In genomic region chr1:76687324-76688018, GRCh38 we compare ENCODE assay signal across 22 cellular contexts.
A peak's percentile ranks its signal among the peaks of the same experiment; 100 is the strongest.
DNase-seq lines count a peak whose midpoint lies in the region; TF ChIP-seq lines count a peak whose summit lies in the region.
"Had no signal": no experiment of that assay in that cellular context is flagged by ENCODE, and none has a peak within 500 bp of the region (broad histone marks: within the 10 kb centered on the region; RNA-seq: fewer than 3 reads in every experiment).

No MANE protein-coding gene starts in this region.

- CTCF ChIA-PET in SK-N-SH (lab: Yijun Ruan, JAX), result interaction anchor here (1.2 kb wide), 1 partner anchor 8 kb away, joined by 4 read pairs; no protein-coding TSS in a partner anchor

- H3K79me2 ChIP-seq in hepatocyte, result no peaks in the 10 kb centered on the region
- H3K79me2 ChIP-seq in SK-N-SH (ENCODE audit: insufficient read depth), result no peaks in the 10 kb centered on the region

- no peak overlapping the region for H3K9ac ChIP-seq in SK-N-SH
- H3K9ac ChIP-seq: neural progenitor cell had no signal

- H3K4me1 ChIP-seq in hepatocyte (ENCODE audit: insufficient read depth) (no peaks in the 10 kb centered on the region), SK-N-SH (ENCODE audit: control insufficient read depth in 1 of 2, insufficient read depth in 2 of 2, low read depth in 1 of 2, low read length in 1 of 2) (no peaks in the 10 kb centered on the region)
- H3K4me1 ChIP-seq: neural progenitor cell had no signal

- H3K4me3 Mint-ChIP-seq in type B pancreatic cell, result peak overlapping the region; percentile 19
- H3K4me3 Mint-ChIP-seq in activated T-helper 2 cell treated with anti-CD3 and anti-CD28 coated beads, Interferon-gamma antibody, Interleukin-2, Interleukin-4, amounts not matched to agents 10 μg/mL and 5 μg/mL and 100 μg/mL, durations not matched to agents 14 hours and 24 hours and 36 hours (ENCODE audit: low read depth), result no peak overlapping the region
- H3K4me3 Mint-ChIP-seq: activated CD4-positive, alpha-beta T cell treated with anti-CD3 and anti-CD28 coated beads, Interleukin-2, amount 10 ng/mL, durations not matched to agents 24 days and 14 days; CD4-positive, alpha-beta T cell; endodermal cell; neural progenitor cell had no signal

- no peak for TF ChIP-seq RAD21 in SK-N-SH (IDR thresholded peaks at IDR 0.05; ENCODE audit: low read length)

- no peaks in the 10 kb centered on the region for H4K20me1 ChIP-seq in hepatocyte (ENCODE audit: insufficient read depth, poor library complexity, severe bottlenecking)
- no peaks in the 10 kb centered on the region for H4K20me1 ChIP-seq in SK-N-SH (ENCODE audit: insufficient read depth)

- H3K4me3 ChIP-seq in hepatocyte (no peak overlapping the region), SK-N-SH (ENCODE audit: low read depth in 2 of 2, low read length in 1 of 2) (no peak overlapping the region)
- H3K4me3 ChIP-seq: MG63, neural progenitor cell had no signal

- no peaks in the 10 kb centered on the region for H3K27me3 ChIP-seq in hepatocyte
- no peaks in the 10 kb centered on the region for H3K27me3 ChIP-seq in SK-N-SH (ENCODE audit: insufficient read depth)
- H3K27me3 ChIP-seq: MG63, neural progenitor cell had no signal

- H3K9me2 ChIP-seq in hepatocyte (replicated peaks; ENCODE audit: insufficient read depth) (no peaks in the 10 kb centered on the region), SK-N-SH (no peaks in the 10 kb centered on the region)

- no peak overlapping the region for H2AFZ ChIP-seq in hepatocyte
- no peak overlapping the region for H2AFZ ChIP-seq in SK-N-SH (ENCODE audit: low read depth)
- H2AFZ ChIP-seq: neural progenitor cell had no signal

- no peaks in the 10 kb centered on the region for H3F3A ChIP-seq in SK-N-SH (replicated peaks; ENCODE audit: insufficient read depth)

- intact Hi-C loops in activated T-helper 2 cell treated with anti-CD3 and anti-CD28 coated beads, Interferon-gamma antibody, Interleukin-2, Interleukin-4, amounts not matched to agents 10 μg/mL and 5 μg/mL and 100 μg/mL, durations not matched to agents 14 hours and 24 hours and 36 hours (cut with micrococcal nuclease), result no loop called here

- H3K9me3 ChIP-seq in hepatocyte (ENCODE audit: low read depth), result no peaks in the 10 kb centered on the region
- no peaks in the 10 kb centered on the region for H3K9me3 ChIP-seq in SK-N-SH
- H3K9me3 ChIP-seq: MG63 had no signal

- H3K27ac ChIP-seq in hepatocyte (peak overlapping the region; percentile 31), SK-N-SH (ENCODE audit: low read depth in 2 of 2, low read length in 1 of 2) (no peak overlapping the region)
- H3K27ac ChIP-seq: neural progenitor cell, RWPE1 had no signal

- H3K36me3 Mint-ChIP-seq in type B pancreatic cell, result no peaks in the 10 kb centered on the region
- H3K36me3 Mint-ChIP-seq in activated T-helper 2 cell treated with anti-CD3 and anti-CD28 coated beads, Interferon-gamma antibody, Interleukin-2, Interleukin-4, amounts not matched to agents 10 μg/mL and 5 μg/mL and 100 μg/mL, durations not matched to agents 14 hours and 24 hours and 36 hours (ENCODE audit: low read depth), result no peaks in the 10 kb centered on the region
- H3K36me3 Mint-ChIP-seq: neural progenitor cell had no signal

- peak; percentile 29 for DNase-seq in NCI-H2227 (lab: John Stamatoyannopoulos, UW; ENCODE audit: unreplicated experiment)
- DNase-seq in NCI-H2227 treated with DMSO at 0.1 percent for 48 hours (lab: John Stamatoyannopoulos, UW), result no peak
- DNase-seq in NCI-H526 (lab: John Stamatoyannopoulos, UW), result peak; percentile 30 to 70
- DNase-seq in hepatocyte (ENCODE audit: low spot score), result peak; percentile 42
- DNase-seq in type B pancreatic cell (ENCODE audit: extremely low spot score, unreplicated experiment), result no peak
- no peak for DNase-seq in central memory CD4-positive, alpha-beta T cell
- DNase-seq in activated T-helper 2 cell treated with anti-CD3 and anti-CD28 coated beads, Interferon-gamma antibody, Interleukin-2, Interleukin-4, amounts not matched to agents 10 μg/mL and 5 μg/mL and 100 μg/mL, durations not matched to agents 14 hours and 24 hours and 36 hours (ENCODE audit: low spot score), result no peak
- DNase-seq in SK-N-SH, result no peak
- DNase-seq: activated CD4-positive, alpha-beta T cell treated with anti-CD3 and anti-CD28 coated beads, Interleukin-2, amount 10 ng/mL, durations not matched to agents 24 days and 14 days; activated naive CD4-positive, alpha-beta T cell; amygdala; CD4-positive, alpha-beta T cell; endodermal cell; H7; hypothalamus; IMR-90; MG63; NCI-H2029 treated with DMSO at 0.1 percent for 48 hours; stimulated activated CD4-positive, alpha-beta T cell treated with anti-CD3 and anti-CD28 coated beads, Interleukin-12 subunit alpha, Interleukin-12 subunit beta, amount 100 ng/mL, for 4 hours; SW 1271 had no signal

- peaks cover 6% of the 10 kb centered on the region for H3K9me3 Mint-ChIP-seq in type B pancreatic cell
- no peaks in the 10 kb centered on the region for H3K9me3 Mint-ChIP-seq in activated T-helper 2 cell treated with anti-CD3 and anti-CD28 coated beads, Interferon-gamma antibody, Interleukin-2, Interleukin-4, amounts not matched to agents 10 μg/mL and 5 μg/mL and 100 μg/mL, durations not matched to agents 14 hours and 24 hours and 36 hours
- H3K9me3 Mint-ChIP-seq: activated CD4-positive, alpha-beta T cell treated with anti-CD3 and anti-CD28 coated beads, Interleukin-2, amount 10 ng/mL, durations not matched to agents 24 days and 14 days; CD4-positive, alpha-beta T cell; endodermal cell; neural progenitor cell had no signal

- H3K27ac Mint-ChIP-seq in type B pancreatic cell, result peak overlapping the region; percentile 79
- no peak overlapping the region for H3K27ac Mint-ChIP-seq in activated T-helper 2 cell treated with anti-CD3 and anti-CD28 coated beads, Interferon-gamma antibody, Interleukin-2, Interleukin-4, amounts not matched to agents 10 μg/mL and 5 μg/mL and 100 μg/mL, durations not matched to agents 14 hours and 24 hours and 36 hours
- H3K27ac Mint-ChIP-seq: activated CD4-positive, alpha-beta T cell treated with anti-CD3 and anti-CD28 coated beads, Interleukin-2, amount 10 ng/mL, durations not matched to agents 24 days and 14 days; CD4-positive, alpha-beta T cell; endodermal cell; neural progenitor cell had no signal

- WGBS in hepatocyte (ENCODE audit: low lambda C conversion rate, missing lambda C conversion rate), result 61% methylated on average over 4 of the region's 4 CpGs
- 36% methylated on average over 4 of the region's 4 CpGs for WGBS in SK-N-SH (ENCODE audit: low lambda C conversion rate)

- H3K4me2 ChIP-seq in hepatocyte (no peak overlapping the region), SK-N-SH (no peak overlapping the region)
- H3K4me2 ChIP-seq: neural progenitor cell had no signal

- TF ChIP-seq CTCF in hepatocyte (IDR thresholded peaks at IDR 0.05; ENCODE audit: poor library complexity) (no peak), type B pancreatic cell (conservative IDR thresholded peaks at IDR 0.05) (no peak), SK-N-SH (IDR thresholded peaks at IDR 0.05) (no peak)

- no peaks in the 10 kb centered on the region for H3K36me3 ChIP-seq in hepatocyte (replicated peaks; ENCODE audit: insufficient read depth, low read depth)
- H3K36me3 ChIP-seq in SK-N-SH (replicated peaks in 1 of 2; ENCODE audit: control insufficient read depth in 1 of 2, insufficient read depth in 2 of 2, low read length in 1 of 2), result no peaks in the 10 kb centered on the region
- H3K36me3 ChIP-seq: MG63, neural progenitor cell had no signal

- POLR2A ChIA-PET in SK-N-SH (lab: Yijun Ruan, JAX), result no interaction called here

- H3K4me1 Mint-ChIP-seq in type B pancreatic cell (ENCODE audit: unreplicated experiment), result peaks cover 30% of the 10 kb centered on the region
- no peaks in the 10 kb centered on the region for H3K4me1 Mint-ChIP-seq in activated T-helper 2 cell treated with anti-CD3 and anti-CD28 coated beads, Interferon-gamma antibody, Interleukin-2, Interleukin-4, amounts not matched to agents 10 μg/mL and 5 μg/mL and 100 μg/mL, durations not matched to agents 14 hours and 24 hours and 36 hours (ENCODE audit: low read depth)
- H3K4me1 Mint-ChIP-seq: activated CD4-positive, alpha-beta T cell treated with anti-CD3 and anti-CD28 coated beads, Interleukin-2, amount 10 ng/mL, durations not matched to agents 24 days and 14 days; endodermal cell had no signal

- H3K27me3 Mint-ChIP-seq in type B pancreatic cell, result peaks cover 3% of the 10 kb centered on the region
- H3K27me3 Mint-ChIP-seq in activated T-helper 2 cell treated with anti-CD3 and anti-CD28 coated beads, Interferon-gamma antibody, Interleukin-2, Interleukin-4, amounts not matched to agents 10 μg/mL and 5 μg/mL and 100 μg/mL, durations not matched to agents 14 hours and 24 hours and 36 hours (ENCODE audit: low read depth), result no peaks in the 10 kb centered on the region
- H3K27me3 Mint-ChIP-seq: activated CD4-positive, alpha-beta T cell treated with anti-CD3 and anti-CD28 coated beads, Interleukin-2, amount 10 ng/mL, durations not matched to agents 24 days and 14 days had no signal

- TF ChIP-seq EP300 in SK-N-SH (IDR thresholded peaks at IDR 0.05; ENCODE audit: borderline replicate concordance in 1 of 2, low read depth in 1 of 2, low read length in 1 of 2), result no peak

TF ChIP-seq in SK-N-SH, 30 proteins besides CTCF, POLR2A, EP300 and RAD21 (continues in another document):
- TF ChIP-seq PBX3 (IDR thresholded peaks at IDR 0.05) (no peak), RCOR1 (IDR thresholded peaks at IDR 0.05; ENCODE audit: low read length) (no peak), GATA2 (CRISPR knock-in tag; IDR thresholded peaks at IDR 0.05) (no peak)

Comparison
In these comparisons a context has a peak if more than half of its experiments do, and no peak if none do; other contexts are left out.
1. DNase-seq: peak in NCI-H2227 (single experiment), NCI-H526 (2 of 2) and hepatocyte (single experiment); none in NCI-H2227 treated with DMSO at 0.1 percent for 48 hours (single experiment), type B pancreatic cell (single experiment), central memory CD4-positive, alpha-beta T cell (single experiment), activated T-helper 2 cell treated with anti-CD3 and anti-CD28 coated beads, Interferon-gamma antibody, Interleukin-2, Interleukin-4, amounts not matched to agents 10 μg/mL and 5 μg/mL and 100 μg/mL, durations not matched to agents 14 hours and 24 hours and 36 hours (single experiment) and SK-N-SH (single experiment).